In the genomic region with DNA sequence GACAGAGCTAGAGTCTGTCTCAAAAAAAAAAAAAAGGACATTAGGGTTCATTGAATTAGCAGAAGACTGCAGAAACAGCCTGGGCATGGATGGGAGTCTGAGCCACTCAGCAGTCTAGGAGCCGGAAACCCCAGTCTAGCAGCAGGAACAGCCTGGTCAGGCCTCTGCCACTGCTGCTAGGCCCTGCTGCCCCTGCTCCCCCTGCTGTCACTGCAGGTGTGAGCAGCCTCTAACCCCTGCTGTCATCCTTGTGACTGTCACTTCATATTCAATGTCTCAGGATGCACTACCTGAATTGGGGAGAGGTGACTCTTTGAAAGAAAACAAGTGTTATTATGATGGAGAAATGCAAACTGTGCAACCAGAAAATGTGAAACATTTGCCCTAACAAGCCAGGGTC, we compare ENCODE assay signal across 8 cellular contexts. TPM values are rescaled to one million over a fixed set of nuclear protein-coding genes. Genes with fewer than 3 reads are reported as not detected.
DNase-seq lines count a peak whose midpoint lies in the region; ATAC-seq and TF ChIP-seq lines count a peak whose summit lies in the region.

No MANE protein-coding gene starts in this region.

- WGBS in body of pancreas, 2 donors = 76% methylated on average over 1 of the region's 1 CpG; no CpG with 5 or more reads in 1 of the 2 donors

- H3K9me3 Mint-ChIP-seq in central memory CD8-positive, alpha-beta T cell = peaks cover 3% of the 10 kb centered on the region
- H3K9me3 Mint-ChIP-seq in stimulated activated memory B cell treated with anti-CD40 and anti-IgM and Interleukin-4, amounts not matched to agents 10 μg/mL and 1 μg/mL and 100 μg/mL, for 72 hours = no peaks in the 10 kb centered on the region

- peaks cover 6% of the 10 kb centered on the region for H3K4me1 Mint-ChIP-seq in central memory CD8-positive, alpha-beta T cell
- H3K4me1 Mint-ChIP-seq in stimulated activated memory B cell treated with anti-CD40 and anti-IgM and Interleukin-4, amounts not matched to agents 10 μg/mL and 1 μg/mL and 100 μg/mL, for 72 hours = no peaks in the 10 kb centered on the region

- H3K27me3 Mint-ChIP-seq in central memory CD8-positive, alpha-beta T cell = no peaks in the 10 kb centered on the region
- no peaks in the 10 kb centered on the region for H3K27me3 Mint-ChIP-seq in stimulated activated memory B cell treated with anti-CD40 and anti-IgM and Interleukin-4, amounts not matched to agents 10 μg/mL and 1 μg/mL and 100 μg/mL, for 72 hours

- TF ChIP-seq CTCF in body of pancreas (IDR thresholded peaks at IDR 0.05) = peak in 1 of 7 experiments; percentile 15

- TF ChIP-seq POLR2A in body of pancreas (IDR thresholded peaks at IDR 0.05) = no peak

- no peaks in the 10 kb centered on the region for H3K36me3 Mint-ChIP-seq in central memory CD8-positive, alpha-beta T cell (ENCODE audit: insufficient read depth)
- no peaks in the 10 kb centered on the region for H3K36me3 Mint-ChIP-seq in stimulated activated memory B cell treated with anti-CD40 and anti-IgM and Interleukin-4, amounts not matched to agents 10 μg/mL and 1 μg/mL and 100 μg/mL, for 72 hours

- peak; percentile 73 for ATAC-seq in central memory CD8-positive, alpha-beta T cell (replicated peaks; ENCODE audit: extremely low read depth, poor library complexity, severe bottlenecking)
- peak; percentile 69 for ATAC-seq in stimulated activated memory B cell treated with anti-CD40 and anti-IgM and Interleukin-4, amounts not matched to agents 10 μg/mL and 1 μg/mL and 100 μg/mL, for 72 hours
- no peak for ATAC-seq in body of pancreas
- no peak for ATAC-seq in HG03045 (IDR thresholded peaks at IDR 0.05; ENCODE audit: unreplicated experiment)

- no peaks in the 10 kb centered on the region for H3K27me3 ChIP-seq in body of pancreas

- H3K4me3 ChIP-seq in body of pancreas = no peak overlapping the region

- no peaks in the 10 kb centered on the region for H3K36me3 ChIP-seq in body of pancreas (replicated peaks in 1 of 2; ENCODE audit: insufficient read depth in 1 of 2, low read depth in 2 of 2)

- DNase-seq in SHP77 (lab: John Stamatoyannopoulos, UW) (peak; percentile 17 to 37), SHP77 treated with DMSO at 0.1 percent for 48 hours (lab: John Stamatoyannopoulos, UW) (no peak), OCI-M1 (lab: John Stamatoyannopoulos, UW) (peak; percentile 43), body of pancreas (no peak), Ammon's horn (ENCODE audit: low spot score) (no peak)
- DNase-seq in central memory CD8-positive, alpha-beta T cell (ENCODE audit: low spot score in 2 of 2) = peak in 1 of 2 donors; percentile 30

- no peaks in the 10 kb centered on the region for H3K4me1 ChIP-seq in body of pancreas

- no peaks in the 10 kb centered on the region for H3K9me3 ChIP-seq in body of pancreas

- no peak overlapping the region for H3K27ac Mint-ChIP-seq in central memory CD8-positive, alpha-beta T cell (ENCODE audit: low read depth)
- no peak overlapping the region for H3K27ac Mint-ChIP-seq in stimulated activated memory B cell treated with anti-CD40 and anti-IgM and Interleukin-4, amounts not matched to agents 10 μg/mL and 1 μg/mL and 100 μg/mL, for 72 hours

- no peak overlapping the region for H3K4me3 Mint-ChIP-seq in central memory CD8-positive, alpha-beta T cell
- H3K4me3 Mint-ChIP-seq in stimulated activated memory B cell treated with anti-CD40 and anti-IgM and Interleukin-4, amounts not matched to agents 10 μg/mL and 1 μg/mL and 100 μg/mL, for 72 hours = no peak overlapping the region

- H3K27ac ChIP-seq in body of pancreas = no peak overlapping the region

- intact Hi-C loops in body of pancreas (cut with DNase I) = loop anchor here (10.0 kb wide), 1 partner anchor 52 kb away; no protein-coding TSS in a partner anchor

RNA-seq across cellular contexts. Expression of a gene that starts 7.0 kb away (rescaled TPM):
- 100 to 1,000 TPM; 403 to 467 TPM for total RNA-seq in body of pancreas

RNA-seq across cellular contexts. Expression of a gene that starts 45.2 kb away (rescaled TPM):
- 10 to 100 TPM in 1 of 2 donors, 1 to 10 TPM in 1; 5.6 to 16.3 TPM for total RNA-seq in body of pancreas

RNA-seq across cellular contexts. Expression of a gene that starts 56.9 kb away (rescaled TPM):
- total RNA-seq in body of pancreas = under 1 TPM in 1 of 2 donors, not detected in 1; 0.78 TPM

RNA-seq across cellular contexts. Expression of a gene that starts 58.1 kb away (rescaled TPM):
- not detected for total RNA-seq in body of pancreas

Comparison
In these comparisons a context has a peak if more than half of its experiments do, and no peak if none do; other contexts are left out.
1. DNase-seq: peak in SHP77 (2 of 2) and OCI-M1 (single experiment); none in SHP77 treated with DMSO at 0.1 percent for 48 hours (single experiment), body of pancreas (0 of 4) and Ammon's horn (single experiment).
2. ATAC-seq: peak in central memory CD8-positive, alpha-beta T cell (single experiment) and stimulated activated memory B cell treated with anti-CD40 and anti-IgM and Interleukin-4, amounts not matched to agents 10 μg/mL and 1 μg/mL and 100 μg/mL, for 72 hours (single experiment); none in body of pancreas (single experiment) and HG03045 (single experiment).